ENCODE assay signal across 8 cellular contexts in the genomic region with DNA sequence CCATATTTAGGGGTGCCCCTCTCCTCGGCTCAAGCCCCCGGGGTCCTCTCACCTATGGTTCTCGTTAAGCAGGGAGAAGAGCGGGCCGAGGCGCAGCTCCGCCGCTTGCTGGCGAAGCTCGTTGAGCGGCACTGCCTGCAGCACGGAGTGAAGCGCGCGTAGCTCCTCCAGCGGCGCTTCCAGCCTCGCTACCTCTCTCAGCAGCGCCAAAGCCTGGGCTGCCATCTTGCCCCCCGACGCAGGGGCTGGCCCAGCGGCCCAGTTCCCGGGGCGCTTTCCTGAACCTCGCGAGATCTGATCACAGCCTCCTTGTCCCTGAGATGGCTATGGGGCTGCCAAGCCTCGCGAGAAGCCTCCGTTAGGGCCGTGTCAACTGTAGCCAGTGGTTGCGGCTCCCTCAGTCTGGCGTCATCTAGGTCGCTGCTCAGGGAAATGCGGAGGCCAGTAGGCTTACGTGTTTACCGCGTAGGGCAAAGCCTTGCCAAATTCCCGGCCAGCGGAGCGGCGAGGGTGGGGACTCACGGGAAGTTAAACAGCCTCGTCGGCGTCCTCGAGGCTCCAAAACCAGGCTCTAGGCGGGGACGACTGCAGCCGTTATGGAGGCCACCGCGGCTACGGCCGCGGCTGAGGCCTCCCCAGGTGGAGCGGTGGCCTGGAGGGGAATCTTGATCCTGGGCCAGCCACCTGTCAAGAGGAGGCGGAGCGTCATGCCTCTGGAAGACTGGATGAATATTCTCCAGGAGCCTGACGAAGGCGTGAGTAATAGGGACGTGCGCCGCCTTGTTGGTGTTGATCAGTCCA.
DNase-seq lines count a peak whose midpoint lies in the region; ATAC-seq and TF ChIP-seq lines count a peak whose summit lies in the region.

A gene (minus strand): TSS at position 238 of the 801 bp plus-strand sequence. CDS start 13 bp downstream, at position 225.

- no peak for TF ChIP-seq CTCF in AG09309 (IDR thresholded peaks at IDR 0.05; ENCODE audit: control insufficient read depth, insufficient read depth, low read depth, low read length, missing control alignments)

- ATAC-seq in GM19025 (IDR thresholded peaks at IDR 0.05; ENCODE audit: low read depth, unreplicated experiment), result peak; percentile 99
- peak; percentile 100 for ATAC-seq in HG03354 (IDR thresholded peaks at IDR 0.05; ENCODE audit: poor library complexity, severe bottlenecking, unreplicated experiment)

- peak; percentile 95 for DNase-seq in AG09309 (ENCODE audit: low read depth)
- peak; percentile 93 to 99 for DNase-seq in NCI-H524 (lab: John Stamatoyannopoulos, UW)
- DNase-seq in activated CD4-positive, alpha-beta T cell treated with anti-CD3 and anti-CD28 coated beads for 48 hours, result peak; percentile 98
- DNase-seq in kidney tubule cell (ENCODE audit: low spot score), result peak; percentile 99
- peak; percentile 76 to 96 (median 84) for DNase-seq in stimulated activated CD4-positive, alpha-beta T cell treated with anti-CD3 and anti-CD28 coated beads, Interleukin-1b, Interleukin-23, amount 100 ng/mL, for 24 hours (ENCODE audit: low read depth in 4 of 4, low spot score in 1 of 4)

- H3K4me3 ChIP-seq in AG09309 (ENCODE audit: control insufficient read depth, low read depth, low read length), result peak within 1 kb of the TSS; percentile 66

- H3K27ac ChIP-seq in cingulate gyrus (ENCODE audit: low read depth, low read length), result peak within 1 kb of the TSS; percentile 88

Comparison
In these comparisons a context has a peak if more than half of its experiments do, and no peak if none do; other contexts are left out.
1. Peak in every context shown above with its lines: DNase-seq, ATAC-seq, H3K4me3 ChIP-seq and H3K27ac ChIP-seq.